Comparison of ENCODE assay signal across 8 cellular contexts in the genomic region with DNA sequence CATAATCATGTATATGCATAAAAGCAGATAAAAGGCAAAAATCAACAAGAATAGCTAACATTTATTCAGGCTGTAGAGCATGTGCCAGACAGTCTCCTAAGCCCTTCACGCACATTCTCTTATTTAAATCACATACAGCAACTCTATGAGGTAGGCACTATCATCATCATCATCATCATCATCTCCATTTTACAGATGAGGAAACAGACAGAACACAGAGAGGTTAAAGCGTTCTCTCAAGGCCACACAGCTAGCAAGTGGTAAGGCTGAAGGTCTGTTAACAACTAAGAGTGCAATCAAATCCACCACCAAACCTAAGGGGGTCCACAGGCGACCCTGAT. TPM values are rescaled to one million over a fixed set of nuclear protein-coding genes. Genes with fewer than 3 reads are reported as not detected.
DNase-seq lines count a peak whose midpoint lies in the region; TF ChIP-seq lines count a peak whose summit lies in the region.
"Had no signal": no experiment of that assay in that cellular context is flagged by ENCODE, and none has a peak within 500 bp of the region (broad histone marks: within the 10 kb centered on the region; RNA-seq: fewer than 3 reads in every experiment).

No MANE protein-coding gene starts in this region.

- H2AFZ ChIP-seq in OCI-LY3 (ENCODE audit: low read depth, low read length), result peak overlapping the region; percentile 45; the same call in 1 of the 2 replicates

- peaks cover 5% of the 10 kb centered on the region; the same call in 1 of the 2 replicates for H4K20me1 ChIP-seq in DOHH2 (ENCODE audit: control insufficient read depth, insufficient read depth, low read depth, low read length)
- H4K20me1 ChIP-seq in OCI-LY3 (ENCODE audit: insufficient read depth, low read length), result peaks cover 9% of the 10 kb centered on the region; the same call in 1 of the 2 replicates

- H3K27ac Mint-ChIP-seq in osteocyte (ENCODE audit: unreplicated experiment), result no peak overlapping the region

- H3K27me3 ChIP-seq in DOHH2 (ENCODE audit: control insufficient read depth, low read length) (no peaks in the 10 kb centered on the region), OCI-LY3 (ENCODE audit: low read depth, low read length) (0 out of 2 replicates have a peak, but pooled peaks cover 2% of the 10 kb centered on the region)

- peak overlapping the region; percentile 82 for H3K27ac ChIP-seq in DOHH2 (ENCODE audit: low read depth, low read length)
- peak overlapping the region; percentile 79 for H3K27ac ChIP-seq in OCI-LY3 (ENCODE audit: low read length)
- H3K27ac ChIP-seq in coronary artery, result no peak overlapping the region

- no peaks in the 10 kb centered on the region for H3K9me2 ChIP-seq in DOHH2 (replicated peaks; ENCODE audit: control insufficient read depth, low read length)

- peaks cover 11% of the 10 kb centered on the region for H3K36me3 ChIP-seq in DOHH2 (ENCODE audit: control insufficient read depth, low read length)
- no peaks in the 10 kb centered on the region for H3K36me3 ChIP-seq in OCI-LY3 (replicated peaks; ENCODE audit: low read depth, low read length)

- H3K4me2 ChIP-seq in DOHH2 (ENCODE audit: low read length) (peak overlapping the region; percentile 80), OCI-LY3 (ENCODE audit: low read length) (peak overlapping the region; percentile 98)

- H3K9me3 ChIP-seq in DOHH2 (ENCODE audit: control insufficient read depth, insufficient read depth, low read length), result no peaks in the 10 kb centered on the region
- no peaks in the 10 kb centered on the region for H3K9me3 ChIP-seq in OCI-LY3 (ENCODE audit: insufficient read depth, low read length)

- H3K4me3 ChIP-seq in DOHH2 (ENCODE audit: low read length) (peak overlapping the region; percentile 73), OCI-LY3 (ENCODE audit: low read length) (peak overlapping the region; percentile 90), coronary artery (peak overlapping the region; percentile 93)

- no peaks in the 10 kb centered on the region for H3K36me3 Mint-ChIP-seq in osteocyte (ENCODE audit: unreplicated experiment)

- H3K9me3 Mint-ChIP-seq in osteocyte (ENCODE audit: unreplicated experiment), result no peaks in the 10 kb centered on the region

- TF ChIP-seq CTCF in DOHH2 (IDR thresholded peaks at IDR 0.05; ENCODE audit: low read depth, low read length, poor library complexity, severe bottlenecking), result no peak
- TF ChIP-seq CTCF in OCI-LY3 (IDR thresholded peaks at IDR 0.05; ENCODE audit: low read depth, low read length), result no peak
- TF ChIP-seq CTCF in coronary artery (IDR thresholded peaks at IDR 0.05), result no peak
- TF ChIP-seq CTCF in osteocyte (IDR thresholded peaks at IDR 0.05), result no peak

- H3K4me1 Mint-ChIP-seq in osteocyte (ENCODE audit: unreplicated experiment), result peaks cover 12% of the 10 kb centered on the region

- H3K9ac ChIP-seq in OCI-LY3 (ENCODE audit: low read length), result peak overlapping the region; percentile 93

- H3K27me3 Mint-ChIP-seq in osteocyte (ENCODE audit: unreplicated experiment), result peaks cover 50% of the 10 kb centered on the region

- peaks cover 75% of the 10 kb centered on the region for H3K4me1 ChIP-seq in DOHH2 (ENCODE audit: control insufficient read depth, low read length)
- peaks cover 42% of the 10 kb centered on the region for H3K4me1 ChIP-seq in OCI-LY3 (ENCODE audit: low read length)

- H3K4me3 Mint-ChIP-seq in osteocyte (ENCODE audit: unreplicated experiment), result peak overlapping the region; percentile 73

- DNase-seq in coronary artery (ENCODE audit: low spot score) (no peak), osteocyte (ENCODE audit: extremely low spot score, unreplicated experiment) (no peak), islet precursor cell (no peak), NCI-H524 (lab: John Stamatoyannopoulos, UW) (no peak), NCI-H1092 treated with DMSO at 0.1 percent for 48 hours (lab: John Stamatoyannopoulos, UW) (no peak)
- DNase-seq: NCI-H226 had no signal

- peaks cover 9% of the 10 kb centered on the region; the same call in 1 of the 2 replicates for H3F3A ChIP-seq in DOHH2 (ENCODE audit: control insufficient read depth, insufficient read depth)

- peaks cover 38% of the 10 kb centered on the region for H3K79me2 ChIP-seq in DOHH2 (ENCODE audit: control insufficient read depth, low read length)
- H3K79me2 ChIP-seq in OCI-LY3 (ENCODE audit: low read length), result peaks cover 39% of the 10 kb centered on the region

RNA-seq across cellular contexts. Expression of a gene that starts 0.9 kb away (rescaled TPM):
- total RNA-seq in osteocyte, result 3.3 and 4.3 TPM in 2 replicates

Comparison
In these comparisons a context has a peak if more than half of its experiments do, and no peak if none do; other contexts are left out.
1. H3K27ac ChIP-seq: peak in DOHH2 (single experiment) and OCI-LY3 (single experiment); none in coronary artery (0 of 2).
2. Peak in every context shown above with its lines, with median percentiles within 50 percentile points of each other: H3K4me3 ChIP-seq.